In genomic region chr16:74268372-74268782, GRCh38 we compare ENCODE assay signal across 19 cellular contexts.
"Had no signal": no experiment of that assay in that cellular context is flagged by ENCODE, and none has a peak within 500 bp of the region (broad histone marks: within the 10 kb centered on the region; RNA-seq: fewer than 3 reads in every experiment).

No MANE protein-coding gene starts in this region.

- FAIRE-seq: colon, kidney had no signal

- DNase-seq: activated CD4-positive, alpha-beta T cell treated with anti-CD3 and anti-CD28 coated beads for 48 hours; activated CD8-positive, alpha-beta memory T cell treated with anti-CD3 and anti-CD28 coated beads, Interleukin-2, amount 50 U/mL, for 4 hours; activated CD8-positive, alpha-beta T cell treated with anti-CD3 and anti-CD28 coated beads, Interleukin-2, amount 10 ng/mL, durations not matched to agents 7 days and 5 days; activated effector memory CD4-positive, alpha-beta T cell treated with anti-CD3 and anti-CD28 coated beads, Interleukin-2, amount 50 U/mL, for 16 hours; activated T-cell treated with anti-CD3 and anti-CD28 coated beads, Interleukin-2, amount 50 U/mL, for 48 hours; adrenal gland; hippocampal formation; kidney; left ventricle myocardium inferior; naive thymus-derived CD8-positive, alpha-beta T cell; occipital lobe; psoas muscle; T-helper 2 cell; trophoblast cell had no signal

- ATAC-seq: activated CD8-positive, alpha-beta T cell treated with anti-CD3 and anti-CD28 coated beads, Interleukin-2, amount 10 ng/mL, durations not matched to agents 7 days and 5 days; naive thymus-derived CD8-positive, alpha-beta T cell; psoas muscle; sciatic nerve; WTC11 had no signal

- H3K4me3 ChIP-seq: adrenal gland, esophagus muscularis mucosa, left ventricle myocardium inferior, psoas muscle, suprapubic skin had no signal

- H3K27me3 ChIP-seq: adrenal gland, esophagus muscularis mucosa, suprapubic skin had no signal

- H3K27ac ChIP-seq: adrenal gland, esophagus muscularis mucosa, left ventricle myocardium inferior, psoas muscle, suprapubic skin had no signal

- H3K9me3 ChIP-seq: adrenal gland, esophagus muscularis mucosa, left ventricle myocardium inferior, psoas muscle, suprapubic skin had no signal

- H3K4me1 ChIP-seq: adrenal gland, left ventricle myocardium inferior, psoas muscle had no signal

- H3K36me3 ChIP-seq: adrenal gland, esophagus muscularis mucosa, left ventricle myocardium inferior, suprapubic skin had no signal
